ENCODE assay signal across 27 cellular contexts in genomic region chr9:93713716-93714115, GRCh38.
DNase-seq lines count a peak whose midpoint lies in the region; ATAC-seq, FAIRE-seq and TF ChIP-seq lines count a peak whose summit lies in the region.
"Had no signal": no experiment of that assay in that cellular context is flagged by ENCODE, and none has a peak within 500 bp of the region (broad histone marks: within the 10 kb centered on the region; RNA-seq: fewer than 3 reads in every experiment).

No MANE protein-coding gene starts in this region.

- no peak overlapping the region for H3K27ac ChIP-seq in CD8-positive, alpha-beta T cell (ENCODE audit: low read depth, low read length)
- H3K27ac ChIP-seq: gastrocnemius medialis, neutrophil, tibial artery, vagina had no signal

- H3K4me1 Mint-ChIP-seq in CD8-positive, alpha-beta T cell (ENCODE audit: low read depth) = no peaks in the 10 kb centered on the region
- H3K4me1 Mint-ChIP-seq: activated naive CD4-positive, alpha-beta T cell treated with anti-CD3 and anti-CD28 coated beads, Interleukin-2, amount 10 ng/mL, durations not matched to agents 7 days and 5 days; brain; mesothelial cell of epicardium; naive B cell had no signal

- H3K27ac Mint-ChIP-seq in CD8-positive, alpha-beta T cell = no peak overlapping the region
- H3K27ac Mint-ChIP-seq: activated naive CD4-positive, alpha-beta T cell treated with anti-CD3 and anti-CD28 coated beads, Interleukin-2, amount 10 ng/mL, durations not matched to agents 7 days and 5 days; brain; mesothelial cell of epicardium; naive B cell; progenitor cell of endocrine pancreas had no signal

- no peak for TF ChIP-seq CTCF in bronchial epithelial cell (IDR thresholded peaks at IDR 0.05; ENCODE audit: insufficient read depth, low read length, severe bottlenecking)
- no peak for TF ChIP-seq CTCF in GM13977 (IDR thresholded peaks at IDR 0.05; ENCODE audit: extremely low read depth, insufficient read depth, missing control alignments)
- no peak for TF ChIP-seq CTCF in CD8-positive, alpha-beta T cell (IDR thresholded peaks at IDR 0.05)

- no peaks in the 10 kb centered on the region for H3K36me3 ChIP-seq in bronchial epithelial cell (ENCODE audit: control insufficient read depth, insufficient read depth, low read length)
- no peaks in the 10 kb centered on the region for H3K36me3 ChIP-seq in CD8-positive, alpha-beta T cell (ENCODE audit: insufficient read depth, low read length)
- H3K36me3 ChIP-seq: gastrocnemius medialis, neutrophil, tibial artery, vagina had no signal

- in situ Hi-C loops in GM13977 (cut with MboI; ENCODE audit: low pct_unique_long_range_greater_than_20kb, low sequenced_read_pairs, unreplicated experiment) = no loop called here

- H3K4me1 ChIP-seq in CD8-positive, alpha-beta T cell (ENCODE audit: insufficient read depth, low read length) = no peaks in the 10 kb centered on the region
- H3K4me1 ChIP-seq: tibial artery, vagina had no signal

- no peak for FAIRE-seq in bronchial epithelial cell (lab: Jason Lieb, UNC)
- FAIRE-seq: TTC549 had no signal

- intact Hi-C loops in CD8-positive, alpha-beta T cell (cut with DNase I, micrococcal nuclease) = no loop called here

- POLR2A ChIA-PET in CD8-positive, alpha-beta T cell (lab: Charles Lee) = no interaction called here

- peaks cover 21% of the 10 kb centered on the region for H3K9me3 Mint-ChIP-seq in CD8-positive, alpha-beta T cell
- H3K9me3 Mint-ChIP-seq: mesothelial cell of epicardium had no signal

- no peaks in the 10 kb centered on the region for H3K9me3 ChIP-seq in CD8-positive, alpha-beta T cell (ENCODE audit: low read length)
- H3K9me3 ChIP-seq: gastrocnemius medialis, neutrophil, vagina had no signal

- no peaks in the 10 kb centered on the region for H3K36me3 Mint-ChIP-seq in CD8-positive, alpha-beta T cell
- H3K36me3 Mint-ChIP-seq: activated naive CD4-positive, alpha-beta T cell treated with anti-CD3 and anti-CD28 coated beads, Interleukin-2, amount 10 ng/mL, durations not matched to agents 7 days and 5 days; brain; mesothelial cell of epicardium; naive B cell had no signal

- DNase-seq in A172 (ENCODE audit: low spot score) = peak; percentile 14
- DNase-seq in EH (ENCODE audit: low read depth) = peak; percentile 6
- DNase-seq in M059J (ENCODE audit: low read depth) = peak; percentile 27
- peak; percentile 41 for DNase-seq in bronchial epithelial cell (ENCODE audit: low read depth)
- no peak for DNase-seq in activated CD8-positive, alpha-beta memory T cell treated with anti-CD3 and anti-CD28 coated beads, Interleukin-2, amount 50 U/mL, for 4 hours
- no peak for DNase-seq in stimulated activated naive CD8-positive, alpha-beta T cell treated with anti-CD3 and anti-CD28 coated beads, Interleukin-15, Interleukin-2, amounts not matched to agents 100 U/mL and 50 U/mL, for 24 hours
- DNase-seq in GM13977 (ENCODE audit: low spot score) = no peak
- no peak for DNase-seq in CD8-positive, alpha-beta T cell
- DNase-seq: activated CD4-positive, alpha-beta T cell treated with anti-CD3 and anti-CD28 coated beads, Interleukin-2, amount 50 U/mL, for 48 hours; activated CD8-positive, alpha-beta memory T cell treated with anti-CD3 and anti-CD28 coated beads, Interleukin-2, amount 50 U/mL, for 48 hours; activated naive CD4-positive, alpha-beta T cell treated with anti-CD3 and anti-CD28 coated beads, Interleukin-2, amount 10 ng/mL, durations not matched to agents 7 days and 5 days; amniotic stem cell; gastrocnemius medialis; kidney glomerular epithelial cell; MM.1S; naive B cell; NCI-H1436 treated with DMSO at 0.1 percent for 48 hours; NCI-H2107; NCI-H774; tibial artery had no signal

- no peak for ATAC-seq in stimulated activated naive CD8-positive, alpha-beta T cell treated with anti-CD3 and anti-CD28 coated beads, Interleukin-15, Interleukin-2, amounts not matched to agents 100 U/mL and 50 U/mL, for 24 hours
- no peak for ATAC-seq in CD8-positive, alpha-beta T cell
- ATAC-seq: gastrocnemius medialis, sciatic nerve had no signal

- H3K27me3 Mint-ChIP-seq in CD8-positive, alpha-beta T cell (ENCODE audit: low read depth) = peaks cover 8% of the 10 kb centered on the region
- H3K27me3 Mint-ChIP-seq: activated naive CD4-positive, alpha-beta T cell treated with anti-CD3 and anti-CD28 coated beads, Interleukin-2, amount 10 ng/mL, durations not matched to agents 7 days and 5 days had no signal

- CTCF ChIA-PET in CD8-positive, alpha-beta T cell (lab: Charles Lee) = no interaction called here

- no peak overlapping the region for H3K4me3 ChIP-seq in bronchial epithelial cell (ENCODE audit: low read depth, low read length)
- H3K4me3 ChIP-seq in CD8-positive, alpha-beta T cell (ENCODE audit: low read depth, low read length) = no peak overlapping the region
- H3K4me3 ChIP-seq: gastrocnemius medialis, tibial artery, vagina had no signal

- H3K27me3 ChIP-seq in bronchial epithelial cell (ENCODE audit: control insufficient read depth, insufficient read depth, low read length) = no peaks in the 10 kb centered on the region
- H3K27me3 ChIP-seq in CD8-positive, alpha-beta T cell (ENCODE audit: insufficient read depth, low read length) = no peaks in the 10 kb centered on the region
- H3K27me3 ChIP-seq: gastrocnemius medialis, tibial artery, vagina had no signal

- H3K4me3 Mint-ChIP-seq in CD8-positive, alpha-beta T cell = no peak overlapping the region
- H3K4me3 Mint-ChIP-seq: activated naive CD4-positive, alpha-beta T cell treated with anti-CD3 and anti-CD28 coated beads, Interleukin-2, amount 10 ng/mL, durations not matched to agents 7 days and 5 days; brain; mesothelial cell of epicardium; naive B cell had no signal

Comparison
In these comparisons a context has a peak if more than half of its experiments do, and no peak if none do; other contexts are left out.
1. DNase-seq: peak in A172 (single experiment), EH (single experiment), M059J (single experiment) and bronchial epithelial cell (single experiment); none in activated CD8-positive, alpha-beta memory T cell treated with anti-CD3 and anti-CD28 coated beads, Interleukin-2, amount 50 U/mL, for 4 hours (single experiment), stimulated activated naive CD8-positive, alpha-beta T cell treated with anti-CD3 and anti-CD28 coated beads, Interleukin-15, Interleukin-2, amounts not matched to agents 100 U/mL and 50 U/mL, for 24 hours (single experiment), GM13977 (single experiment) and CD8-positive, alpha-beta T cell (0 of 7).